8 cellular contexts compared by ENCODE assay signal in the genomic region with DNA sequence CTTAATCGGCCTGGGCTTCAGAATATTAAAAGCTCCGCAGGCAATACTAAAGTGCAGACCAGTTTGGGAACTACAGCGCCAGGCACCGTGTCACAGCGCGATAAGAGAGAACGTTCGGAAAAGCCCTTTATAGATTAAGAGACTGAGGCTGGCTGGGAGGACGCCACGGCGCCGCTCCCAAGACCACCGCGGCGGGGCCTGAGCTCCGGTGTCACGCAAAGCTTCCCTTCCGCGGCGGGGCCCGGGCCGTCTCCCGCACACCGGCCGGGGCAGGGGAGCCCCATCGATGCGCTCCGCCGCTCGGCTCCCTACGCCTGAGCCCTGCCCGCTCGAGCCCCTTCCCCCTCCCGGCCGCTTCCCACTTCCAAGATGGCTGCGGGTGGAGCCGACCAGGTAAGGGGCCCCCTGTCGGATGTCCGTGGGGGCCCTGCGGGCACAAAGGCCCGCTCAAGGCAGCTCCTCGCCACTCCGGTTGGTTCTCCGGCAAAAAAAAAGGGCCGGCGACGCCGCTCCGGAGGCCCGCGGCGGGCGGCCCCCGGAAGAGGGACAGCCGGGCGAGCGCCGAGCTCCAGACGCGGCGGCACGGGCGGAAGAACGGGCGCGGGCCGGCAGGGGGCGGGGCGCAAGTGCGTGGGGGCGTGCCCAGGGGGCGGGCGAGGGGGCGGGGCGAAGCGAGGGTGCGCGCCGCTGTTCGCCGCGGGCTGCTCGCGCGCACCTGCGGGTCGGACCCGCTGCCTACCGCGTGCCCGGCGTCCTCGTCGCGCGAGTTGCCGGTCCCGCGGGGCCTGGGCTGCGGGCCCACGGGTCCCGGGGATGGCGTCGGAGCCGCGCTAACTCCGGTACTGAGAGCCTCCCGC. TPM values are rescaled to one million over a fixed set of nuclear protein-coding genes. Genes with fewer than 3 reads are reported as not detected.
DNase-seq lines count a peak whose midpoint lies in the region; ATAC-seq and TF ChIP-seq lines count a peak whose summit lies in the region.

A gene with protein sequence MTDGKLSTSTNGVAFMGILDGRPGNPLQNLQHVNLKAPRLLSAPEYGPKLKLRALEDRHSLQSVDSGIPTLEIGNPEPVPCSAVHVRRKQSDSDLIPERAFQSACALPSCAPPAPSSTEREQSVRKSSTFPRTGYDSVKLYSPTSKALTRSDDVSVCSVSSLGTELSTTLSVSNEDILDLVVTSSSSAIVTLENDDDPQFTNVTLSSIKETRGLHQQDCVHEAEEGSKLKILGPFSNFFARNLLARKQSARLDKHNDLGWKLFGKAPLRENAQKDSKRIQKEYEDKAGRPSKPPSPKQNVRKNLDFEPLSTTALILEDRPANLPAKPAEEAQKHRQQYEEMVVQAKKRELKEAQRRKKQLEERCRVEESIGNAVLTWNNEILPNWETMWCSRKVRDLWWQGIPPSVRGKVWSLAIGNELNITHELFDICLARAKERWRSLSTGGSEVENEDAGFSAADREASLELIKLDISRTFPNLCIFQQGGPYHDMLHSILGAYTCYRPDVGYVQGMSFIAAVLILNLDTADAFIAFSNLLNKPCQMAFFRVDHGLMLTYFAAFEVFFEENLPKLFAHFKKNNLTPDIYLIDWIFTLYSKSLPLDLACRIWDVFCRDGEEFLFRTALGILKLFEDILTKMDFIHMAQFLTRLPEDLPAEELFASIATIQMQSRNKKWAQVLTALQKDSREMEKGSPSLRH (plus strand): TSS at position 714 of the 857 bp plus-strand sequence. CDS start 13,564 bp downstream, outside the sequence.

- H3K9me3 Mint-ChIP-seq in natural killer cell treated with Interleukin-12 subunit alpha and Interleukin-12 subunit beta and Interleukin-15 and Interleukin-18, amount 100 ng/mL, for 72 hours = no peaks in the 10 kb centered on the region

- H3K9me3 ChIP-seq in Peyer's patch = no peaks in the 10 kb centered on the region

- H3K27me3 ChIP-seq in Peyer's patch = no peaks in the 10 kb centered on the region

- peaks cover 34 to 38% of the 10 kb centered on the region in 2 donors for H3K4me1 Mint-ChIP-seq in natural killer cell treated with Interleukin-12 subunit alpha and Interleukin-12 subunit beta and Interleukin-15 and Interleukin-18, amount 100 ng/mL, for 72 hours (ENCODE audit: low read depth in 2 of 2)

- TF ChIP-seq CTCF in Peyer's patch (IDR thresholded peaks at IDR 0.05) = peak in 5 of 6 experiments; percentile 2 to 57 (median 39)
- no peak for TF ChIP-seq CTCF in fibroblast of mammary gland (conservative IDR thresholded peaks at IDR 0.05; ENCODE audit: control insufficient read depth, insufficient read depth, low read depth, low read length)

- peak; percentile 62 to 64 for TF ChIP-seq POLR2A in Peyer's patch (IDR thresholded peaks at IDR 0.05)

- DNase-seq in DMS79 (lab: John Stamatoyannopoulos, UW) (peak; percentile 28), HuH-7.5 (ENCODE audit: low spot score) (peak; percentile 94), Peyer's patch (peak; percentile 86 to 95 (median 93)), fibroblast of mammary gland (ENCODE audit: low read depth) (peak; percentile 74)
- peak; percentile 72 to 79 for DNase-seq in activated T-helper 1 cell treated with anti-CD3 and anti-CD28 coated beads, Interleukin-2, amount 50 U/mL, for 16 hours (ENCODE audit: low read depth in 1 of 2, low spot score in 1 of 2)
- peak; percentile 88 for DNase-seq in natural killer cell treated with Interleukin-12 subunit alpha and Interleukin-12 subunit beta and Interleukin-15 and Interleukin-18, amount 100 ng/mL, for 72 hours (ENCODE audit: low spot score)
- peak; percentile 89 for DNase-seq in stimulated activated naive CD8-positive, alpha-beta T cell treated with anti-CD3 and anti-CD28 coated beads, Interleukin-15, Interleukin-2, amounts not matched to agents 100 U/mL and 50 U/mL, for 24 hours

- H3K27ac ChIP-seq in Peyer's patch = peak within 1 kb of the TSS; percentile 98 to 100 (median 100)

- H3K36me3 Mint-ChIP-seq in natural killer cell treated with Interleukin-12 subunit alpha and Interleukin-12 subunit beta and Interleukin-15 and Interleukin-18, amount 100 ng/mL, for 72 hours = no peaks in the 10 kb centered on the region

- ATAC-seq in GM21526 (IDR thresholded peaks at IDR 0.05; ENCODE audit: low FRiP score, unreplicated experiment) = peak; percentile 83
- ATAC-seq in natural killer cell treated with Interleukin-12 subunit alpha and Interleukin-12 subunit beta and Interleukin-15 and Interleukin-18, amount 100 ng/mL, for 72 hours = peak; percentile 93 to 95
- ATAC-seq in stimulated activated naive CD8-positive, alpha-beta T cell treated with anti-CD3 and anti-CD28 coated beads, Interleukin-15, Interleukin-2, amounts not matched to agents 100 U/mL and 50 U/mL, for 24 hours = peak; percentile 89

- H3K27me3 Mint-ChIP-seq in natural killer cell treated with Interleukin-12 subunit alpha and Interleukin-12 subunit beta and Interleukin-15 and Interleukin-18, amount 100 ng/mL, for 72 hours = peaks cover 0 to 4% of the 10 kb centered on the region in 2 donors

- peaks cover 0 to 22% (median 4%) of the 10 kb centered on the region in 4 donors for H3K4me1 ChIP-seq in Peyer's patch

- peak within 1 kb of the TSS; percentile 83 to 99 (median 96) for H3K4me3 ChIP-seq in Peyer's patch
- H3K4me3 ChIP-seq in fibroblast of mammary gland (ENCODE audit: control insufficient read depth, low read depth, low read length) = peak within 1 kb of the TSS; percentile 57

- peak within 1 kb of the TSS; percentile 93 for H3K4me3 Mint-ChIP-seq in natural killer cell treated with Interleukin-12 subunit alpha and Interleukin-12 subunit beta and Interleukin-15 and Interleukin-18, amount 100 ng/mL, for 72 hours

- H3K27ac Mint-ChIP-seq in natural killer cell treated with Interleukin-12 subunit alpha and Interleukin-12 subunit beta and Interleukin-15 and Interleukin-18, amount 100 ng/mL, for 72 hours = peak within 1 kb of the TSS; percentile 74 to 91

- H3K36me3 ChIP-seq in Peyer's patch = no peaks in the 10 kb centered on the region

RNA-seq across cellular contexts. Expression of the gene that starts here (rescaled TPM):
- 10 to 100 TPM; 44.8 to 67.7 (median 55.7) TPM for total RNA-seq in Peyer's patch
- 10 to 100 TPM; 37.3 to 56.9 TPM for total RNA-seq in natural killer cell treated with Interleukin-12 subunit alpha and Interleukin-12 subunit beta and Interleukin-15 and Interleukin-18, amount 100 ng/mL, for 72 hours

Comparison
In these comparisons a context has a peak if more than half of its experiments do, and no peak if none do; other contexts are left out.
1. Peak in every context shown above with its lines: DNase-seq, ATAC-seq, H3K4me3 ChIP-seq and H3K27ac ChIP-seq.
2. DNase-seq: peak in every context shown above with its lines; median percentile 94 in HuH-7.5; 93 in Peyer's patch; 89 in stimulated activated naive CD8-positive, alpha-beta T cell treated with anti-CD3 and anti-CD28 coated beads, Interleukin-15, Interleukin-2, amounts not matched to agents 100 U/mL and 50 U/mL, for 24 hours; 88 in natural killer cell treated with Interleukin-12 subunit alpha and Interleukin-12 subunit beta and Interleukin-15 and Interleukin-18, amount 100 ng/mL, for 72 hours; 76 in activated T-helper 1 cell treated with anti-CD3 and anti-CD28 coated beads, Interleukin-2, amount 50 U/mL, for 16 hours; 74 in fibroblast of mammary gland; 28 in DMS79.